In genomic region chr7:109351493-109351892, GRCh38 we compare ENCODE assay signal across 25 cellular contexts.
"Had no signal": no experiment of that assay in that cellular context is flagged by ENCODE, and none has a peak within 500 bp of the region (broad histone marks: within the 10 kb centered on the region; RNA-seq: fewer than 3 reads in every experiment).

No MANE protein-coding gene starts in this region.

- H3K4me3 Mint-ChIP-seq: dendritic cell treated with granulocyte-macrophage colony-stimulating factor and Interleukin-4, amounts not matched to agents 40 ng/mL and 50 ng/mL, for 4 days; effector memory CD8-positive, alpha-beta T cell; endodermal cell had no signal

- H3K36me3 ChIP-seq: colonic mucosa, esophagus muscularis mucosa, esophagus squamous epithelium, gastrocnemius medialis, gastroesophageal sphincter, heart left ventricle, heart right ventricle had no signal

- H3K27ac ChIP-seq: colonic mucosa, coronary artery, dorsolateral prefrontal cortex, epithelial cell of prostate, esophagus muscularis mucosa, esophagus squamous epithelium, foreskin keratinocyte, gastrocnemius medialis, gastroesophageal sphincter, heart left ventricle, heart right ventricle had no signal

- H3K4me1 ChIP-seq: colonic mucosa, esophagus muscularis mucosa, esophagus squamous epithelium, foreskin keratinocyte, gastrocnemius medialis, gastroesophageal sphincter, heart left ventricle, heart right ventricle had no signal

- H3K4me1 Mint-ChIP-seq: endodermal cell had no signal

- H3K4me3 ChIP-seq: colonic mucosa, coronary artery, dorsolateral prefrontal cortex, esophagus muscularis mucosa, esophagus squamous epithelium, gastrocnemius medialis, gastroesophageal sphincter, heart left ventricle, heart right ventricle had no signal

- ATAC-seq: effector memory CD8-positive, alpha-beta T cell; esophagus mucosa; foreskin keratinocyte; gastrocnemius medialis; gastroesophageal sphincter; heart left ventricle; heart right ventricle had no signal

- H3K27me3 Mint-ChIP-seq: dendritic cell treated with granulocyte-macrophage colony-stimulating factor and Interleukin-4, amounts not matched to agents 40 ng/mL and 50 ng/mL, for 4 days; effector memory CD8-positive, alpha-beta T cell had no signal

- DNase-seq: colonic mucosa; cortex of kidney; dermis blood vessel endothelial cell; effector CD4-positive, alpha-beta T cell; effector CD8-positive, alpha-beta T cell; effector memory CD4-positive, alpha-beta T cell; effector memory CD8-positive, alpha-beta T cell; endodermal cell; erythroblast; esophagus squamous epithelium; foreskin fibroblast; foreskin keratinocyte; foreskin melanocyte; gastrocnemius medialis; glutamatergic neuron; heart left ventricle; heart right ventricle had no signal

- H3K9me3 ChIP-seq: colonic mucosa, esophagus muscularis mucosa, esophagus squamous epithelium, gastrocnemius medialis, gastroesophageal sphincter, heart left ventricle, heart right ventricle had no signal

- H3K9me3 Mint-ChIP-seq: dendritic cell treated with granulocyte-macrophage colony-stimulating factor and Interleukin-4, amounts not matched to agents 40 ng/mL and 50 ng/mL, for 4 days; endodermal cell had no signal

- FAIRE-seq: endothelial cell of umbilical vein had no signal

- H3K27ac Mint-ChIP-seq: dendritic cell treated with granulocyte-macrophage colony-stimulating factor and Interleukin-4, amounts not matched to agents 40 ng/mL and 50 ng/mL, for 4 days; effector memory CD8-positive, alpha-beta T cell; endodermal cell had no signal

- H3K27me3 ChIP-seq: colonic mucosa, dorsolateral prefrontal cortex, esophagus muscularis mucosa, esophagus squamous epithelium, foreskin keratinocyte, gastrocnemius medialis, gastroesophageal sphincter, heart left ventricle, heart right ventricle had no signal
